In genomic region chr10:70441161-70441876, GRCh38 we compare ENCODE assay signal across 8 cellular contexts. TPM values are rescaled to one million over a fixed set of nuclear protein-coding genes. Genes with fewer than 3 reads are reported as not detected.
DNase-seq lines count a peak whose midpoint lies in the region; ATAC-seq and TF ChIP-seq lines count a peak whose summit lies in the region.

NODAL (minus strand) TSS chr10:70441681; CDS start chr10:70441667, 14 bp downstream.

- WGBS in endodermal cell (ENCODE audit: insufficient coverage in 1 of 2, insufficient read length in 1 of 2), 2 experiments, result 1% methylated on average over 24 to 59 of the region's 59 CpGs

- CTCF ChIA-PET in CD4-positive, alpha-beta T cell (lab: Charles Lee), result no interaction called here

- H3K36me3 ChIP-seq in Peyer's patch (no peaks in the 10 kb centered on the region), endodermal cell (ENCODE audit: control insufficient read depth, insufficient read depth, low read length) (peaks cover 31% of the 10 kb centered on the region)

- H3K4me3 ChIP-seq in Peyer's patch, result peak within 1 kb of the TSS in 3 of 4 donors; percentile 22 to 35 (median 35)
- peak within 1 kb of the TSS; percentile 99 for H3K4me3 ChIP-seq in endodermal cell (ENCODE audit: low read length)

- H3K27me3 ChIP-seq in CD4-positive, alpha-beta T cell (ENCODE audit: control insufficient read depth, insufficient read depth, low read length), result peaks cover 45% of the 10 kb centered on the region
- H3K27me3 ChIP-seq in Peyer's patch, result peaks cover 0 to 14% of the 10 kb centered on the region in 2 donors
- no peaks in the 10 kb centered on the region for H3K27me3 ChIP-seq in endodermal cell (ENCODE audit: control insufficient read depth, insufficient read depth, low read length, poor library complexity, severe bottlenecking)

- peak within 1 kb of the TSS; percentile 100 for H3K9ac ChIP-seq in endodermal cell (ENCODE audit: extremely low read depth, low read length, poor library complexity, severe bottlenecking)

- H3K27ac Mint-ChIP-seq in CD4-positive, alpha-beta T cell, result no peak within 1 kb of the TSS
- H3K27ac Mint-ChIP-seq in endodermal cell (peak within 1 kb of the TSS; percentile 96), nephron (no peak within 1 kb of the TSS)

- peak within 1 kb of the TSS; percentile 79 for H3K4me3 Mint-ChIP-seq in CD4-positive, alpha-beta T cell
- H3K4me3 Mint-ChIP-seq in endodermal cell (peak within 1 kb of the TSS; percentile 85), nephron (peak within 1 kb of the TSS; percentile 41 to 74 (median 71))

- H3K4me1 Mint-ChIP-seq in CD4-positive, alpha-beta T cell (ENCODE audit: low read depth), result peaks cover 11% of the 10 kb centered on the region
- H3K4me1 Mint-ChIP-seq in endodermal cell (peaks cover 44% of the 10 kb centered on the region), nephron (peaks cover 26% of the 10 kb centered on the region)

- H3K9me3 ChIP-seq in CD4-positive, alpha-beta T cell (ENCODE audit: control insufficient read depth, low read length), result no peaks in the 10 kb centered on the region
- H3K9me3 ChIP-seq in Peyer's patch (no peaks in the 10 kb centered on the region), endodermal cell (ENCODE audit: control insufficient read depth, low read length) (no peaks in the 10 kb centered on the region)

- H3K4me1 ChIP-seq in Peyer's patch, result peaks cover 5 to 22% (median 13%) of the 10 kb centered on the region in 4 donors
- peaks cover 20% of the 10 kb centered on the region for H3K4me1 ChIP-seq in endodermal cell (ENCODE audit: control insufficient read depth, insufficient read depth, low read length)

- no peaks in the 10 kb centered on the region for H3K36me3 Mint-ChIP-seq in CD4-positive, alpha-beta T cell (ENCODE audit: low read depth)
- H3K36me3 Mint-ChIP-seq in endodermal cell (ENCODE audit: low read depth), result peaks cover 4% of the 10 kb centered on the region
- no peaks in the 10 kb centered on the region for H3K36me3 Mint-ChIP-seq in nephron (ENCODE audit: low read depth)

- peaks cover 57% of the 10 kb centered on the region for H3K27me3 Mint-ChIP-seq in CD4-positive, alpha-beta T cell
- peaks cover 10% of the 10 kb centered on the region for H3K27me3 Mint-ChIP-seq in endodermal cell (ENCODE audit: insufficient read depth)
- H3K27me3 Mint-ChIP-seq in nephron (ENCODE audit: low read depth), result peaks cover 76% of the 10 kb centered on the region

- no peak within 1 kb of the TSS for H3K27ac ChIP-seq in CD4-positive, alpha-beta T cell (ENCODE audit: low read depth, low read length)
- H3K27ac ChIP-seq in Peyer's patch, result no peak within 1 kb of the TSS
- H3K27ac ChIP-seq in endodermal cell (ENCODE audit: low read depth, low read length), result peak within 1 kb of the TSS; percentile 69

- peak; percentile 63 for ATAC-seq in CD4-positive, alpha-beta T cell (ENCODE audit: poor library complexity)
- ATAC-seq in GM21381 (IDR thresholded peaks at IDR 0.05; ENCODE audit: unreplicated experiment) (no peak), GM19324 (IDR thresholded peaks at IDR 0.05; ENCODE audit: low FRiP score, unreplicated experiment) (no peak)

- no peak for DNase-seq in CD4-positive, alpha-beta T cell
- DNase-seq in Peyer's patch (no peak), endodermal cell (peak; percentile 86), hepatic stellate cell (ENCODE audit: low spot score) (no peak)
- no peak for DNase-seq in stimulated activated CD4-positive, alpha-beta T cell treated with anti-CD3 and anti-CD28 coated beads, Interleukin-4, amount 100 ng/mL, for 1 hour

- POLR2A ChIA-PET in CD4-positive, alpha-beta T cell (lab: Charles Lee), result interaction anchor here (1.3 to 1.4 kb wide), 2 partner anchors 9 to 10 kb away, joined by 3 to 4 read pairs; no protein-coding TSS in a partner anchor

- intact Hi-C loops in CD4-positive, alpha-beta T cell (cut with DNase I, micrococcal nuclease), result no loop called here

- TF ChIP-seq POLR2A in Peyer's patch (IDR thresholded peaks at IDR 0.05), result no peak

- no peak for TF ChIP-seq CTCF in CD4-positive, alpha-beta T cell (IDR thresholded peaks at IDR 0.05)
- TF ChIP-seq CTCF in Peyer's patch (IDR thresholded peaks at IDR 0.05) (no peak), endodermal cell (conservative IDR thresholded peaks at IDR 0.05) (peak; percentile 49), nephron (IDR thresholded peaks at IDR 0.05; ENCODE audit: unreplicated experiment in 3 of 3) (peak in 1 of 3 experiments; percentile 22)

- H3K9me3 Mint-ChIP-seq in CD4-positive, alpha-beta T cell, result no peaks in the 10 kb centered on the region
- no peaks in the 10 kb centered on the region for H3K9me3 Mint-ChIP-seq in endodermal cell
- peaks cover 3% of the 10 kb centered on the region for H3K9me3 Mint-ChIP-seq in nephron

RNA-seq across cellular contexts. Expression of gene NODAL, which starts in this region (rescaled TPM):
- not detected for total RNA-seq in CD4-positive, alpha-beta T cell
- total RNA-seq in Peyer's patch, result not detected
- total RNA-seq in endodermal cell, result 10 to 100 TPM; 18.2 to 71.0 TPM
- polyA plus RNA-seq in endodermal cell (2013, experiment 1 of 2), result 36.1 TPM
- polyA plus RNA-seq in endodermal cell (2013, experiment 2 of 2), result 39.2 TPM

Comparison
In these comparisons a context has a peak if more than half of its experiments do, and no peak if none do; other contexts are left out.
1. RNA of gene NODAL (total RNA-seq): 18.2 to 71.0 TPM in endodermal cell; not detected in CD4-positive, alpha-beta T cell and not detected in Peyer's patch; every median in the first group is over 10 times any median in the second.
2. Peak in ATAC-seq in CD4-positive, alpha-beta T cell; RNA of the gene not detected or under 1 TPM.
3. Peak in every context shown above with its lines, with median percentiles within 50 percentile points of each other: H3K4me3 Mint-ChIP-seq.